In genomic region chr10:70378122-70378521, GRCh38 we compare ENCODE assay signal across 1 cellular context.
TF ChIP-seq lines count a peak whose summit lies in the region.

No MANE protein-coding gene starts in this region.

TF ChIP-seq in IMR-90, 13 proteins besides CTCF, POLR2A, EP300 and RAD21:
- no peak for TF ChIP-seq USF2 (IDR thresholded peaks at IDR 0.05; ENCODE audit: low read depth, low read length)
- peak; percentile 86 for TF ChIP-seq CEBPB (IDR thresholded peaks at IDR 0.05; ENCODE audit: low read depth, low read length)
- TF ChIP-seq ELK1 (IDR thresholded peaks at IDR 0.05; ENCODE audit: borderline replicate concordance, low read depth, low read length), result no peak
- TF ChIP-seq RCOR1 (IDR thresholded peaks at IDR 0.05; ENCODE audit: insufficient replicate concordance, low read length), result peak; percentile 90
- TF ChIP-seq NFE2L2 (IDR thresholded peaks at IDR 0.05; ENCODE audit: low read depth, low read length), result 0 out of 2 replicates have a peak, but pooled peaks have one; percentile 32
- TF ChIP-seq BHLHE40 (IDR thresholded peaks at IDR 0.05; ENCODE audit: low read depth, low read length), result peak; percentile 72
- no peak for TF ChIP-seq MAFK (IDR thresholded peaks at IDR 0.05; ENCODE audit: low read depth, low read length)
- TF ChIP-seq CHD1 (IDR thresholded peaks at IDR 0.05; ENCODE audit: low read depth, low read length), result no peak
- no peak for TF ChIP-seq SMC3 (IDR thresholded peaks at IDR 0.05; ENCODE audit: low read depth, low read length)
- no peak for TF ChIP-seq MXI1 (IDR thresholded peaks at IDR 0.05; ENCODE audit: borderline replicate concordance, low read depth, low read length)
- no peak for TF ChIP-seq MAZ (IDR thresholded peaks at IDR 0.05; ENCODE audit: borderline replicate concordance, low read depth, low read length)
- peak; percentile 73 for TF ChIP-seq FOS (IDR thresholded peaks at IDR 0.05; ENCODE audit: low read depth, low read length)
- TF ChIP-seq RFX5 (IDR thresholded peaks at IDR 0.05; ENCODE audit: low read depth, low read length), result no peak
